In genomic region chr1:173009597-173009996, GRCh38 we compare ENCODE assay signal across 1 cellular context.
TF ChIP-seq lines count a peak whose summit lies in the region.

No MANE protein-coding gene starts in this region.

TF ChIP-seq in HepG2, 621 proteins besides CTCF, POLR2A, EP300 and RAD21 (continued from another document):
- TF ChIP-seq MAFK (conservative IDR thresholded peaks at IDR 0.05 in 1 of 2, IDR thresholded peaks at IDR 0.05 in 1 of 2; ENCODE audit: low read length in 2 of 2) = no peak
- TF ChIP-seq ZSCAN12 (CRISPR knock-in tag; IDR thresholded peaks at IDR 0.05) = no peak
- TF ChIP-seq ZNF282 (IDR thresholded peaks at IDR 0.05; ENCODE audit: partially characterized antibody) = no peak
- no peak for TF ChIP-seq RBAK (CRISPR knock-in tag; IDR thresholded peaks at IDR 0.05)
- no peak for TF ChIP-seq ZNF891 (CRISPR knock-in tag; IDR thresholded peaks at IDR 0.05)
- TF ChIP-seq XRCC5 (optimal IDR thresholded peaks at IDR 0.05; ENCODE audit: low read length) = no peak
- TF ChIP-seq HHEX (CRISPR knock-in tag; IDR thresholded peaks at IDR 0.05) = no peak
- TF ChIP-seq ZBTB33 (CRISPR knock-in tag; IDR thresholded peaks at IDR 0.05) = no peak
TF ChIP-seq in HepG2: peak in this region for 0.
